ENCODE assay signal across 10 cellular contexts in genomic region chrX:11386001-11386523, GRCh38.
DNase-seq lines count a peak whose midpoint lies in the region; ATAC-seq and TF ChIP-seq lines count a peak whose summit lies in the region.
"Had no signal": no experiment of that assay in that cellular context is flagged by ENCODE, and none has a peak within 500 bp of the region (broad histone marks: within the 10 kb centered on the region; RNA-seq: fewer than 3 reads in every experiment).

No MANE protein-coding gene starts in this region.

- peak overlapping the region; percentile 56 for H2AFZ ChIP-seq in osteoblast (ENCODE audit: low read length)

- H4K5ac ChIP-seq in mesendoderm (ENCODE audit: low read length): no peak overlapping the region

- ATAC-seq in esophagus mucosa: peak; percentile 43

- H2AK5ac ChIP-seq in mesendoderm (ENCODE audit: low read length): no peak overlapping the region

- H3K18ac ChIP-seq in mesendoderm (ENCODE audit: low read length): no peak overlapping the region

- H3K23ac ChIP-seq in mesendoderm (ENCODE audit: low read length): no peak overlapping the region

- no peaks in the 10 kb centered on the region for H3K79me1 ChIP-seq in mesendoderm (ENCODE audit: low read length)

- H4K20me1 ChIP-seq in osteoblast (ENCODE audit: insufficient read depth, low read length): no peaks in the 10 kb centered on the region
- H4K20me1 ChIP-seq: BLaER1 treated with 17β-estradiol and CSF1 and Interleukin-3, amounts not matched to agents 10 nM and 100 nM had no signal

- WGBS in mesendoderm (ENCODE audit: extremely low coverage, insufficient coverage, low lambda C conversion rate): no CpG with 5 or more reads among the region's 5 CpGs

- H3K4ac ChIP-seq in mesendoderm (ENCODE audit: low read depth, low read length): no peak overlapping the region

- H3K4me3 ChIP-seq in osteoblast (ENCODE audit: insufficient read depth, low read length): no peak overlapping the region
- no peak overlapping the region for H3K4me3 ChIP-seq in mesendoderm (ENCODE audit: low read length)
- H3K4me3 ChIP-seq: BLaER1 treated with 17β-estradiol and CSF1 and Interleukin-3, amounts not matched to agents 10 nM and 100 nM had no signal

- H3K9ac ChIP-seq in mesendoderm (ENCODE audit: low read length): no peak overlapping the region
- H3K9ac ChIP-seq: BLaER1 treated with 17β-estradiol and CSF1 and Interleukin-3, amounts not matched to agents 10 nM and 100 nM had no signal

- H3K27ac Mint-ChIP-seq in IgD-negative memory B cell: no peak overlapping the region
- H3K27ac Mint-ChIP-seq: activated B cell treated with CpG ODN at 0.5 μM for 24 hours had no signal

- no peak overlapping the region for H2BK120ac ChIP-seq in mesendoderm (ENCODE audit: low read depth, low read length)

- H3K9me3 ChIP-seq in osteoblast (ENCODE audit: low read depth, low read length): no peaks in the 10 kb centered on the region

- no peak overlapping the region for H2BK5ac ChIP-seq in mesendoderm (ENCODE audit: low read length)

- H3K4me2 ChIP-seq in osteoblast (ENCODE audit: insufficient read depth, low read length) (no peak overlapping the region), mesendoderm (ENCODE audit: low read length) (no peak overlapping the region)

- H3K9me3 Mint-ChIP-seq in IgD-negative memory B cell: no peaks in the 10 kb centered on the region
- H3K9me3 Mint-ChIP-seq: activated B cell treated with CpG ODN at 0.5 μM for 24 hours had no signal

- peaks cover 4% of the 10 kb centered on the region for H3K36me3 Mint-ChIP-seq in IgD-negative memory B cell

- H2BK15ac ChIP-seq in mesendoderm (replicated peaks; ENCODE audit: low read depth): no peak overlapping the region

- H3K4me1 Mint-ChIP-seq in IgD-negative memory B cell: peaks cover 10 to 14% (median 14%) of the 10 kb centered on the region in 3 donors

- H3K4me3 Mint-ChIP-seq in IgD-negative memory B cell: peak overlapping the region in 3 of 4 donors; percentile 58 to 87 (median 73)
- H3K4me3 Mint-ChIP-seq: activated B cell treated with CpG ODN at 0.5 μM for 24 hours had no signal

- no peak overlapping the region for H3K56ac ChIP-seq in mesendoderm (ENCODE audit: low read length)

- H3K79me2 ChIP-seq in osteoblast (ENCODE audit: insufficient read depth, low read length): no peaks in the 10 kb centered on the region
- H3K79me2 ChIP-seq in mesendoderm (ENCODE audit: control insufficient read depth, insufficient read depth, low read length): no peaks in the 10 kb centered on the region

- no peak for TF ChIP-seq CTCF in osteoblast (IDR thresholded peaks at IDR 0.05; ENCODE audit: extremely low read depth, low read depth, low read length)

- DNase-seq in AG08395 (ENCODE audit: low spot score) (peak; percentile 43), osteoblast (ENCODE audit: insufficient read length, low spot score, missing footprints) (no peak), mesendoderm (no peak), NCI-H2107 treated with DMSO at 0.1 percent for 48 hours (lab: John Stamatoyannopoulos, UW; ENCODE audit: unreplicated experiment) (no peak)
- DNase-seq in stimulated activated naive CD4-positive, alpha-beta T cell (lab: John Stamatoyannopoulos, UW): no peak
- no peak for DNase-seq in activated CD4-positive, alpha-beta T cell treated with anti-CD3 and anti-CD28 coated beads, Interleukin-2, amount 50 U/mL, for 48 hours
- DNase-seq: activated B cell treated with CpG ODN at 0.5 μM for 24 hours had no signal

- H3K27me3 ChIP-seq in osteoblast (ENCODE audit: insufficient read depth, low read length): no peaks in the 10 kb centered on the region
- H3K27me3 ChIP-seq in mesendoderm (ENCODE audit: insufficient read depth, low read length, poor library complexity): no peaks in the 10 kb centered on the region

- peaks cover 2% of the 10 kb centered on the region for H3K27me3 Mint-ChIP-seq in IgD-negative memory B cell
- H3K27me3 Mint-ChIP-seq: activated B cell treated with CpG ODN at 0.5 μM for 24 hours had no signal

- H3K27ac ChIP-seq in osteoblast (ENCODE audit: low read depth, low read length) (peak overlapping the region; percentile 77), mesendoderm (ENCODE audit: low read depth, low read length) (no peak overlapping the region)
- H3K27ac ChIP-seq: BLaER1 treated with 17β-estradiol and CSF1 and Interleukin-3, amounts not matched to agents 10 nM and 100 nM had no signal

- H3K36me3 ChIP-seq in osteoblast (ENCODE audit: insufficient read depth, low read length) (no peaks in the 10 kb centered on the region), mesendoderm (ENCODE audit: control insufficient read depth, insufficient read depth, low read length) (no peaks in the 10 kb centered on the region)
- H3K36me3 ChIP-seq: BLaER1 treated with 17β-estradiol and CSF1 and Interleukin-3, amounts not matched to agents 10 nM and 100 nM had no signal

- peaks cover 9% of the 10 kb centered on the region for H3K4me1 ChIP-seq in osteoblast (ENCODE audit: insufficient read depth, low read length)
- H3K4me1 ChIP-seq in mesendoderm (ENCODE audit: control insufficient read depth, low read depth, low read length): no peaks in the 10 kb centered on the region

- H4K8ac ChIP-seq in mesendoderm (ENCODE audit: low read depth, low read length): no peak overlapping the region
